ENCODE assay signal across 1 cellular context in genomic region chr12:45990468-45991288, GRCh38.
A peak's percentile ranks its signal among the peaks of the same experiment; 100 is the strongest.
TF ChIP-seq lines count a peak whose summit lies in the region.

A gene with protein sequence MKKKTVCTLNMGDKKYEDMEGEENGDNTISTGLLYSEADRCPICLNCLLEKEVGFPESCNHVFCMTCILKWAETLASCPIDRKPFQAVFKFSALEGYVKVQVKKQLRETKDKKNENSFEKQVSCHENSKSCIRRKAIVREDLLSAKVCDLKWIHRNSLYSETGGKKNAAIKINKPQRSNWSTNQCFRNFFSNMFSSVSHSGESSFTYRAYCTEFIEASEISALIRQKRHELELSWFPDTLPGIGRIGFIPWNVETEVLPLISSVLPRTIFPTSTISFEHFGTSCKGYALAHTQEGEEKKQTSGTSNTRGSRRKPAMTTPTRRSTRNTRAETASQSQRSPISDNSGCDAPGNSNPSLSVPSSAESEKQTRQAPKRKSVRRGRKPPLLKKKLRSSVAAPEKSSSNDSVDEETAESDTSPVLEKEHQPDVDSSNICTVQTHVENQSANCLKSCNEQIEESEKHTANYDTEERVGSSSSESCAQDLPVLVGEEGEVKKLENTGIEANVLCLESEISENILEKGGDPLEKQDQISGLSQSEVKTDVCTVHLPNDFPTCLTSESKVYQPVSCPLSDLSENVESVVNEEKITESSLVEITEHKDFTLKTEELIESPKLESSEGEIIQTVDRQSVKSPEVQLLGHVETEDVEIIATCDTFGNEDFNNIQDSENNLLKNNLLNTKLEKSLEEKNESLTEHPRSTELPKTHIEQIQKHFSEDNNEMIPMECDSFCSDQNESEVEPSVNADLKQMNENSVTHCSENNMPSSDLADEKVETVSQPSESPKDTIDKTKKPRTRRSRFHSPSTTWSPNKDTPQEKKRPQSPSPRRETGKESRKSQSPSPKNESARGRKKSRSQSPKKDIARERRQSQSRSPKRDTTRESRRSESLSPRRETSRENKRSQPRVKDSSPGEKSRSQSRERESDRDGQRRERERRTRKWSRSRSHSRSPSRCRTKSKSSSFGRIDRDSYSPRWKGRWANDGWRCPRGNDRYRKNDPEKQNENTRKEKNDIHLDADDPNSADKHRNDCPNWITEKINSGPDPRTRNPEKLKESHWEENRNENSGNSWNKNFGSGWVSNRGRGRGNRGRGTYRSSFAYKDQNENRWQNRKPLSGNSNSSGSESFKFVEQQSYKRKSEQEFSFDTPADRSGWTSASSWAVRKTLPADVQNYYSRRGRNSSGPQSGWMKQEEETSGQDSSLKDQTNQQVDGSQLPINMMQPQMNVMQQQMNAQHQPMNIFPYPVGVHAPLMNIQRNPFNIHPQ (N-terminal part only) (minus strand): TSS chr12:45990574. CDS start chr12:45964167, 26,407 bp downstream.

TF ChIP-seq in SK-N-SH, 30 proteins besides CTCF, POLR2A, EP300 and RAD21 (continued from another document):
- TF ChIP-seq REST (IDR thresholded peaks at IDR 0.05; ENCODE audit: low read depth, low read length) (peak; percentile 7; the same call in 1 of the 2 replicates), FOXM1 (IDR thresholded peaks at IDR 0.05; ENCODE audit: low read depth) (no peak)
